ENCODE assay signal across 10 cellular contexts in genomic region chr16:85308585-85309540, GRCh38.
DNase-seq lines count a peak whose midpoint lies in the region; ATAC-seq and TF ChIP-seq lines count a peak whose summit lies in the region.
"Had no signal": no experiment of that assay in that cellular context is flagged by ENCODE, and none has a peak within 500 bp of the region (broad histone marks: within the 10 kb centered on the region; RNA-seq: fewer than 3 reads in every experiment).

No MANE protein-coding gene starts in this region.

- H3K4me3 ChIP-seq in BLaER1 treated with 17β-estradiol and CSF1 and Interleukin-3, amounts not matched to agents 10 nM and 100 nM: peak overlapping the region in 9 of 10 experiments; percentile 2 to 64 (median 40); a peak in 12 of 20 replicates
- no peak overlapping the region for H3K4me3 ChIP-seq in HEK293 (ENCODE audit: low read depth, low read length)
- H3K4me3 ChIP-seq in naive thymus-derived CD4-positive, alpha-beta T cell (ENCODE audit: low read length): peak overlapping the region; percentile 4
- no peak overlapping the region for H3K4me3 ChIP-seq in osteoblast (ENCODE audit: insufficient read depth, low read length)

- peak overlapping the region; percentile 35 to 87 (median 84); a peak in 19 of 22 replicates for H3K9ac ChIP-seq in BLaER1 treated with 17β-estradiol and CSF1 and Interleukin-3, amounts not matched to agents 10 nM and 100 nM

- DNase-seq in WTC11 (ENCODE audit: low spot score) (no peak), NCI-H128 (lab: John Stamatoyannopoulos, UW; ENCODE audit: unreplicated experiment) (no peak), T1000 (lab: John Stamatoyannopoulos, UW) (no peak), osteoblast (ENCODE audit: insufficient read length, low spot score, missing footprints) (no peak)
- DNase-seq in naive thymus-derived CD4-positive, alpha-beta T cell: peak in 2 of 9 donors; percentile 21 to 26
- DNase-seq: activated T-cell treated with anti-CD3 and anti-CD28 coated beads, Interleukin-2, amount 50 U/mL, for 4 hours; central memory CD4-positive, alpha-beta T cell had no signal

- peaks cover 0 to 21% (median 0%) of the 10 kb centered on the region in 11 experiments; a peak in 5 of 22 replicates for H3K27me3 ChIP-seq in BLaER1 treated with 17β-estradiol and CSF1 and Interleukin-3, amounts not matched to agents 10 nM and 100 nM
- no peaks in the 10 kb centered on the region for H3K27me3 ChIP-seq in naive thymus-derived CD4-positive, alpha-beta T cell (ENCODE audit: control insufficient read depth in 2 of 2, insufficient read depth in 2 of 2, low read length in 2 of 2)
- no peaks in the 10 kb centered on the region for H3K27me3 ChIP-seq in osteoblast (ENCODE audit: insufficient read depth, low read length)

- peak overlapping the region; percentile 95 to 100 (median 98) for H3K4me2 ChIP-seq in BLaER1 treated with 17β-estradiol and CSF1 and Interleukin-3, amounts not matched to agents 10 nM and 100 nM
- no peak overlapping the region for H3K4me2 ChIP-seq in osteoblast (ENCODE audit: insufficient read depth, low read length)

- no peaks in the 10 kb centered on the region; the same call in 1 of the 2 replicates for H3K27me3 Mint-ChIP-seq in WTC11 (ENCODE audit: low read depth)
- peaks cover 0 to 4% (median 0%) of the 10 kb centered on the region in 5 donors for H3K27me3 Mint-ChIP-seq in naive thymus-derived CD4-positive, alpha-beta T cell

- intact Hi-C loops in naive thymus-derived CD4-positive, alpha-beta T cell (cut with micrococcal nuclease): loop anchor here (5.0 to 10.0 kb wide), 5 partner anchors 243 to 794 kb away; partner anchors contain the start of genes GINS2 (in 1 of the 2) and GSE1 (in 1 of the 2)

- H3K36me3 Mint-ChIP-seq in WTC11: 0 out of 2 replicates have a peak, but pooled peaks cover 4% of the 10 kb centered on the region
- H3K36me3 Mint-ChIP-seq in naive thymus-derived CD4-positive, alpha-beta T cell: no peaks in the 10 kb centered on the region

- POLR2A ChIA-PET in HEK293 (lab: Yijun Ruan, JAX): interaction anchor here (0.5 kb wide), 1 partner anchor 1008 kb away, joined by 3 read pairs; no protein-coding TSS in a partner anchor
- POLR2A ChIA-PET in WTC11 (lab: Charles Lee): no interaction called here
- POLR2A ChIA-PET in naive thymus-derived CD4-positive, alpha-beta T cell (lab: Charles Lee): interaction anchor here (0.8 to 2.9 kb wide), 6 partner anchors 22 to 307 kb away, joined by 3 to 9 read pairs (median 3); no protein-coding TSS in a partner anchor

- no peak overlapping the region for H3K4me3 Mint-ChIP-seq in WTC11
- peak overlapping the region; percentile 39 to 82 (median 74) for H3K4me3 Mint-ChIP-seq in naive thymus-derived CD4-positive, alpha-beta T cell
- H3K4me3 Mint-ChIP-seq: activated T-cell treated with anti-CD3 and anti-CD28 coated beads, Interleukin-2, amount 50 U/mL, for 4 hours had no signal

- H3K27ac Mint-ChIP-seq in WTC11: 0 out of 2 replicates have a peak overlapping the region, but pooled peaks have one; percentile 23
- H3K27ac Mint-ChIP-seq in naive thymus-derived CD4-positive, alpha-beta T cell: peak overlapping the region; percentile 73 to 98 (median 93)

- H2AFZ ChIP-seq in osteoblast (ENCODE audit: low read length): no peak overlapping the region

- no peak for TF ChIP-seq CTCF in HEK293 (tag by site-specific recombination; IDR thresholded peaks at IDR 0.05)
- no peak for TF ChIP-seq CTCF in WTC11 (IDR thresholded peaks at IDR 0.05)
- TF ChIP-seq CTCF in osteoblast (IDR thresholded peaks at IDR 0.05; ENCODE audit: extremely low read depth, low read depth, low read length): no peak

- peaks cover 63% of the 10 kb centered on the region for H3K4me1 Mint-ChIP-seq in WTC11
- H3K4me1 Mint-ChIP-seq in naive thymus-derived CD4-positive, alpha-beta T cell: peaks cover 28 to 81% (median 65%) of the 10 kb centered on the region in 7 donors

- ATAC-seq in WTC11 (no peak), GM18498 (IDR thresholded peaks at IDR 0.05; ENCODE audit: unreplicated experiment) (no peak)
- ATAC-seq in naive thymus-derived CD4-positive, alpha-beta T cell: no peak
- ATAC-seq: activated T-cell treated with anti-CD3 and anti-CD28 coated beads, Interleukin-2, amount 50 U/mL, for 4 hours had no signal

- H3K36me3 ChIP-seq in BLaER1 treated with 17β-estradiol and CSF1 and Interleukin-3, amounts not matched to agents 10 nM and 100 nM: no peaks in the 10 kb centered on the region
- no peaks in the 10 kb centered on the region for H3K36me3 ChIP-seq in HEK293 (ENCODE audit: control insufficient read depth in 2 of 2, insufficient read depth in 1 of 2, low read length in 2 of 2)
- no peaks in the 10 kb centered on the region for H3K36me3 ChIP-seq in naive thymus-derived CD4-positive, alpha-beta T cell (ENCODE audit: control insufficient read depth in 2 of 3, insufficient read depth in 3 of 3, low read length in 3 of 3)
- no peaks in the 10 kb centered on the region for H3K36me3 ChIP-seq in osteoblast (ENCODE audit: insufficient read depth, low read length)

- H3K9me3 Mint-ChIP-seq in WTC11: no peaks in the 10 kb centered on the region
- H3K9me3 Mint-ChIP-seq in naive thymus-derived CD4-positive, alpha-beta T cell: no peaks in the 10 kb centered on the region
- H3K9me3 Mint-ChIP-seq: activated T-cell treated with anti-CD3 and anti-CD28 coated beads, Interleukin-2, amount 50 U/mL, for 4 hours had no signal

- peaks cover 0 to 9% (median 0%) of the 10 kb centered on the region in 11 experiments; a peak in 2 of 22 replicates for H4K20me1 ChIP-seq in BLaER1 treated with 17β-estradiol and CSF1 and Interleukin-3, amounts not matched to agents 10 nM and 100 nM
- H4K20me1 ChIP-seq in osteoblast (ENCODE audit: insufficient read depth, low read length): peaks cover 31% of the 10 kb centered on the region

- H3K9me3 ChIP-seq in BLaER1 treated with 17β-estradiol and CSF1 and Interleukin-3, amounts not matched to agents 10 nM and 100 nM (replicated peaks in 1 of 11): no peaks in the 10 kb centered on the region
- H3K9me3 ChIP-seq in HEK293 (ENCODE audit: control insufficient read depth, insufficient read depth, low read depth, low read length) (no peaks in the 10 kb centered on the region), osteoblast (ENCODE audit: low read depth, low read length) (no peaks in the 10 kb centered on the region)
- H3K9me3 ChIP-seq in naive thymus-derived CD4-positive, alpha-beta T cell (ENCODE audit: control insufficient read depth in 2 of 3, low read length in 3 of 3): no peaks in the 10 kb centered on the region

- no peaks in the 10 kb centered on the region for H3K79me2 ChIP-seq in osteoblast (ENCODE audit: insufficient read depth, low read length)

- CTCF ChIA-PET in HEK293 (lab: Yijun Ruan, JAX): interaction anchor here (0.9 to 1.5 kb wide), 5 partner anchors 22 to 301 kb away, joined by 3 to 6 read pairs (median 3); no protein-coding TSS in a partner anchor
- CTCF ChIA-PET in WTC11 (lab: Charles Lee): interaction anchor here (1.0 to 3.3 kb wide), 15 partner anchors 11 to 194 kb away, joined by 3 to 21 read pairs (median 5); no protein-coding TSS in a partner anchor
- CTCF ChIA-PET in naive thymus-derived CD4-positive, alpha-beta T cell (lab: Charles Lee): interaction anchor here (0.6 to 2.2 kb wide), 8 partner anchors 11 to 717 kb away, joined by 3 to 8 read pairs (median 4); no protein-coding TSS in a partner anchor

- H3K27ac ChIP-seq in BLaER1 treated with 17β-estradiol and CSF1 and Interleukin-3, amounts not matched to agents 10 nM and 100 nM: peak overlapping the region; percentile 38 to 97 (median 92); a peak in 20 of 22 replicates
- H3K27ac ChIP-seq in HEK293 (ENCODE audit: extremely low read depth, low read depth, low read length) (no peak overlapping the region), osteoblast (ENCODE audit: low read depth, low read length) (no peak overlapping the region)
- peak overlapping the region; percentile 77 for H3K27ac ChIP-seq in naive thymus-derived CD4-positive, alpha-beta T cell (ENCODE audit: low read depth, low read length)

- peaks cover 96 to 100% (median 98%) of the 10 kb centered on the region in 10 experiments for H3K4me1 ChIP-seq in BLaER1 treated with 17β-estradiol and CSF1 and Interleukin-3, amounts not matched to agents 10 nM and 100 nM
- no peaks in the 10 kb centered on the region for H3K4me1 ChIP-seq in HEK293 (ENCODE audit: control insufficient read depth, insufficient read depth, low read length)
- peaks cover 0 to 66% of the 10 kb centered on the region in 2 donors for H3K4me1 ChIP-seq in naive thymus-derived CD4-positive, alpha-beta T cell (ENCODE audit: control insufficient read depth in 2 of 2, insufficient read depth in 2 of 2, low read length in 2 of 2)
- peaks cover 14% of the 10 kb centered on the region for H3K4me1 ChIP-seq in osteoblast (ENCODE audit: insufficient read depth, low read length)

TF ChIP-seq in HEK293, 187 proteins besides CTCF, POLR2A, EP300 and RAD21:
- TF ChIP-seq ZNF747 (tag by site-specific recombination; IDR thresholded peaks at IDR 0.05) (no peak), SALL2 (tag by site-specific recombination; IDR thresholded peaks at IDR 0.05; ENCODE audit: borderline replicate concordance) (no peak), ZNF514 (tag by site-specific recombination; IDR thresholded peaks at IDR 0.05) (no peak), ZNF121 (tag by site-specific recombination; IDR thresholded peaks at IDR 0.05) (peak; percentile 92), REPIN1 (tag by site-specific recombination; IDR thresholded peaks at IDR 0.05; ENCODE audit: low read depth) (no peak)

TF ChIP-seq in WTC11, 78 proteins besides CTCF, POLR2A, EP300 and RAD21 (continues in another document):
- TF ChIP-seq ZNF121 (CRISPR knock-in tag; IDR thresholded peaks at IDR 0.05): peak; percentile 95
- no peak for TF ChIP-seq SP1 (CRISPR knock-in tag; conservative IDR thresholded peaks at IDR 0.05)

Comparison
In these comparisons a context has a peak if more than half of its experiments do, and no peak if none do; other contexts are left out.
1. H3K27ac ChIP-seq: peak in BLaER1 treated with 17β-estradiol and CSF1 and Interleukin-3, amounts not matched to agents 10 nM and 100 nM (11 of 11) and naive thymus-derived CD4-positive, alpha-beta T cell (single experiment); none in HEK293 (single experiment) and osteoblast (single experiment).
2. H3K4me3 ChIP-seq: peak in BLaER1 treated with 17β-estradiol and CSF1 and Interleukin-3, amounts not matched to agents 10 nM and 100 nM (9 of 10) and naive thymus-derived CD4-positive, alpha-beta T cell (single experiment); none in HEK293 (single experiment) and osteoblast (single experiment).